Comparison of ENCODE assay signal across 12 cellular contexts in genomic region chr19:45136507-45137178, GRCh38. TPM values are rescaled to one million over a fixed set of nuclear protein-coding genes. Genes with fewer than 3 reads are reported as not detected.
A peak's percentile ranks its signal among the peaks of the same experiment; 100 is the strongest.
DNase-seq lines count a peak whose midpoint lies in the region; ATAC-seq and TF ChIP-seq lines count a peak whose summit lies in the region.
"Had no signal": no experiment of that assay in that cellular context is flagged by ENCODE, and none has a peak within 500 bp of the region (broad histone marks: within the 10 kb centered on the region; RNA-seq: fewer than 3 reads in every experiment).

No MANE protein-coding gene starts in this region.

- peak overlapping the region; percentile 60 for H3K4me2 ChIP-seq in OCI-LY1 (ENCODE audit: low read length)

- no peaks in the 10 kb centered on the region for H3K9me2 ChIP-seq in OCI-LY1 (ENCODE audit: low read depth, low read length)

- H4K20me1 ChIP-seq in OCI-LY1 (ENCODE audit: insufficient read depth, low read length) = no peaks in the 10 kb centered on the region

- TF ChIP-seq CTCF in left ventricle myocardium inferior (IDR thresholded peaks at IDR 0.05; ENCODE audit: borderline replicate concordance) (no peak), OCI-LY1 (IDR thresholded peaks at IDR 0.05; ENCODE audit: low read length) (no peak), upper lobe of right lung (IDR thresholded peaks at IDR 0.05) (no peak)

- peak overlapping the region; percentile 65 for H3K27ac ChIP-seq in left ventricle myocardium inferior (replicated peaks)
- peak overlapping the region; percentile 93 for H3K27ac ChIP-seq in OCI-LY1 (ENCODE audit: low read depth, low read length, poor library complexity, severe bottlenecking)
- no peak overlapping the region for H3K27ac ChIP-seq in iPS-20b (ENCODE audit: low read length)
- H3K27ac ChIP-seq in upper lobe of right lung = no peak overlapping the region
- H3K27ac ChIP-seq: pancreas had no signal

- H3K36me3 ChIP-seq in left ventricle myocardium inferior (peaks cover 14% of the 10 kb centered on the region), OCI-LY1 (ENCODE audit: insufficient read depth, low read length) (peaks cover 6% of the 10 kb centered on the region; the same call in 1 of the 2 replicates), iPS-20b (ENCODE audit: insufficient read depth, low read depth, low read length) (no peaks in the 10 kb centered on the region; the same call in 1 of the 2 replicates), upper lobe of right lung (no peaks in the 10 kb centered on the region)
- H3K36me3 ChIP-seq: pancreas had no signal

- H3K9ac ChIP-seq in OCI-LY1 (ENCODE audit: low read length) (peak overlapping the region; percentile 50), iPS-20b (ENCODE audit: low read depth, low read length) (peak overlapping the region; percentile 8; the same call in 1 of the 2 replicates)

- no peaks in the 10 kb centered on the region for H3K27me3 ChIP-seq in left ventricle myocardium inferior (ENCODE audit: low read depth)
- no peaks in the 10 kb centered on the region for H3K27me3 ChIP-seq in OCI-LY1 (ENCODE audit: insufficient read depth, low read length)
- H3K27me3 ChIP-seq in iPS-20b (ENCODE audit: insufficient read depth, low read length) = no peaks in the 10 kb centered on the region
- no peaks in the 10 kb centered on the region for H3K27me3 ChIP-seq in upper lobe of right lung
- H3K27me3 ChIP-seq: pancreas had no signal

- DNase-seq in left ventricle myocardium inferior (no peak), left ventricle myocardium superior (no peak), upper lobe of right lung (no peak), HT-29 (ENCODE audit: low spot score) (no peak), NCI-H187 (lab: John Stamatoyannopoulos, UW) (no peak)
- DNase-seq in T-helper 2 cell treated with Interferon-gamma antibody and Interleukin-4, amounts not matched to agents 5 μg/mL and 100 μg/mL, for 36 hours (ENCODE audit: low spot score) = no peak
- DNase-seq: AML-193, NCI-H510A, pancreas, T-helper 2 cell had no signal

- H3K27ac Mint-ChIP-seq in T-helper 2 cell treated with Interferon-gamma antibody and Interleukin-4, amounts not matched to agents 5 μg/mL and 100 μg/mL, for 36 hours = no peak overlapping the region

- H3K9me3 Mint-ChIP-seq in T-helper 2 cell treated with Interferon-gamma antibody and Interleukin-4, amounts not matched to agents 5 μg/mL and 100 μg/mL, for 36 hours = no peaks in the 10 kb centered on the region

- no peaks in the 10 kb centered on the region for H3K36me3 Mint-ChIP-seq in T-helper 2 cell treated with Interferon-gamma antibody and Interleukin-4, amounts not matched to agents 5 μg/mL and 100 μg/mL, for 36 hours (ENCODE audit: low read depth)

- no peak for ATAC-seq in left ventricle myocardium superior
- peak; percentile 17 for ATAC-seq in upper lobe of right lung

- H3F3A ChIP-seq in OCI-LY1 (ENCODE audit: insufficient read depth, low read length) = no peaks in the 10 kb centered on the region

- no peak overlapping the region for H3K4me3 Mint-ChIP-seq in T-helper 2 cell treated with Interferon-gamma antibody and Interleukin-4, amounts not matched to agents 5 μg/mL and 100 μg/mL, for 36 hours

- H3K79me2 ChIP-seq in OCI-LY1 (ENCODE audit: insufficient read depth, low read length) = no peaks in the 10 kb centered on the region

- intact Hi-C loops in left ventricle myocardium inferior (cut with micrococcal nuclease) = no loop called here
- intact Hi-C loops in left ventricle myocardium superior (cut with micrococcal nuclease) = no loop called here
- intact Hi-C loops in upper lobe of right lung (cut with DNase I) = no loop called here

- H3K4me1 Mint-ChIP-seq in T-helper 2 cell treated with Interferon-gamma antibody and Interleukin-4, amounts not matched to agents 5 μg/mL and 100 μg/mL, for 36 hours (ENCODE audit: low read depth) = peaks cover 3% of the 10 kb centered on the region

- H3K27me3 Mint-ChIP-seq in T-helper 2 cell treated with Interferon-gamma antibody and Interleukin-4, amounts not matched to agents 5 μg/mL and 100 μg/mL, for 36 hours (ENCODE audit: low read depth) = no peaks in the 10 kb centered on the region

- H3K4me1 ChIP-seq in left ventricle myocardium inferior = peaks cover 28% of the 10 kb centered on the region
- peaks cover 53% of the 10 kb centered on the region for H3K4me1 ChIP-seq in OCI-LY1 (ENCODE audit: insufficient read depth, low read length, severe bottlenecking)
- H3K4me1 ChIP-seq in iPS-20b (ENCODE audit: insufficient read depth, low read length) = peaks cover 10% of the 10 kb centered on the region
- H3K4me1 ChIP-seq in upper lobe of right lung = no peaks in the 10 kb centered on the region
- H3K4me1 ChIP-seq: pancreas had no signal

- no peaks in the 10 kb centered on the region for H3K9me3 ChIP-seq in left ventricle myocardium inferior (replicated peaks)
- H3K9me3 ChIP-seq in OCI-LY1 (ENCODE audit: low read length) = no peaks in the 10 kb centered on the region
- no peaks in the 10 kb centered on the region for H3K9me3 ChIP-seq in iPS-20b (ENCODE audit: insufficient read depth, low read depth, low read length)
- no peaks in the 10 kb centered on the region for H3K9me3 ChIP-seq in upper lobe of right lung
- H3K9me3 ChIP-seq: pancreas had no signal

- H3K4me3 ChIP-seq in left ventricle myocardium inferior (peak overlapping the region; percentile 1), OCI-LY1 (ENCODE audit: low read depth, low read length, poor library complexity, severe bottlenecking) (peak overlapping the region; percentile 25), iPS-20b (ENCODE audit: low read length) (no peak overlapping the region), upper lobe of right lung (no peak overlapping the region)
- H3K4me3 ChIP-seq: pancreas had no signal

- H2AFZ ChIP-seq in OCI-LY1 (ENCODE audit: low read length) = no peak overlapping the region

RNA-seq across cellular contexts. Expression of gene NKPD1, which starts 24.1 kb away (rescaled TPM):
- total RNA-seq in left ventricle myocardium inferior (0.05 TPM), left ventricle myocardium superior (0.07 TPM), upper lobe of right lung (not detected)
- total RNA-seq in HT-29 (2014; rRNA removed; shearing (Covaris generic)) = 1.4 and 6.7 TPM in 2 replicates

RNA-seq across cellular contexts. Expression of gene TRAPPC6A, which starts 41.4 kb away (rescaled TPM):
- 15.8 TPM for total RNA-seq in left ventricle myocardium inferior
- 13.7 TPM for total RNA-seq in left ventricle myocardium superior
- 16.9 TPM for total RNA-seq in upper lobe of right lung
- 34.2 and 51.1 TPM in 2 replicates for total RNA-seq in HT-29 (2014; rRNA removed; shearing (Covaris generic))

RNA-seq across cellular contexts. Expression of gene BLOC1S3, which starts 41.9 kb away (rescaled TPM):
- 3.5 TPM for total RNA-seq in left ventricle myocardium inferior
- 6.0 TPM for total RNA-seq in left ventricle myocardium superior
- 17.8 TPM for total RNA-seq in upper lobe of right lung
- total RNA-seq in HT-29 (2014; rRNA removed; shearing (Covaris generic)) = 13.7 and 21.5 TPM in 2 replicates

RNA-seq across cellular contexts. Expression of gene PPP1R37, which starts 43.7 kb away (rescaled TPM):
- 15.9 TPM for total RNA-seq in left ventricle myocardium inferior
- 16.0 TPM for total RNA-seq in left ventricle myocardium superior
- total RNA-seq in upper lobe of right lung = 31.1 TPM
- 108 and 128 TPM in 2 replicates for total RNA-seq in HT-29 (2014; rRNA removed; shearing (Covaris generic))

RNA-seq across cellular contexts. Expression of gene GEMIN7, which starts 57.6 kb away (rescaled TPM):
- 15.9 TPM for total RNA-seq in left ventricle myocardium inferior
- 14.4 TPM for total RNA-seq in left ventricle myocardium superior
- total RNA-seq in upper lobe of right lung = 14.9 TPM
- 113 and 137 TPM in 2 replicates for total RNA-seq in HT-29 (2014; rRNA removed; shearing (Covaris generic))

Comparison
In these comparisons a context has a peak if more than half of its experiments do, and no peak if none do; other contexts are left out.
1. H3K27ac ChIP-seq: peak in left ventricle myocardium inferior (single experiment) and OCI-LY1 (single experiment); none in iPS-20b (single experiment) and upper lobe of right lung (single experiment).
2. H3K4me3 ChIP-seq: peak in left ventricle myocardium inferior (single experiment) and OCI-LY1 (single experiment); none in iPS-20b (single experiment) and upper lobe of right lung (single experiment).